Comparison of ENCODE assay signal across 9 cellular contexts in the genomic region with DNA sequence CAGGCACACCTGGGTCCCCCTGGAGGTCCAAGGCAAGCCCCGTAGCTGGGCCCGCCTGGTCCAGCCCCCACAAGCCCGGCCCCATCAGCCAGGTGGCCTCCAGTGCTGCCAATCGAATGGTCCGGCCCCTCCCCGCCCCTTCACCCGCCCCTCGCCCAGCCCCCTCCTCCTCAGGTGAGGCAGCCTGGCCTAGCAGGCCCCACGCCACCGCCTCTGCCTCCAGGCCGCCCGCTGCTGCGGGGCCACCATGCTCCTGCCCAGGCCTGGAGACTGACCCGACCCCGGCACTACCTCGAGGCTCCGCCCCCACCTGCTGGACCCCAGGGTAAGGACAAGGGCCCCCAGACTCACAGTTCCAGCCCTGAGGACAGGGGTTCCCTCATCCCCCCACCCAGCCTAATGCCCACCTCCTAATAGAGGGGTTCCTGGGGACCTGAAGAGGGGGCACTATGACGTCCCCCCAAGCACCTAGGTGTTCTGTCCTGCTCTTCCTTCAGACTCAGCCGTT. TPM values are rescaled to one million over a fixed set of nuclear protein-coding genes. Genes with fewer than 3 reads are reported as not detected.
DNase-seq lines count a peak whose midpoint lies in the region; ATAC-seq and TF ChIP-seq lines count a peak whose summit lies in the region.
"Had no signal": no experiment of that assay in that cellular context is flagged by ENCODE, and none has a peak within 500 bp of the region (broad histone marks: within the 10 kb centered on the region; RNA-seq: fewer than 3 reads in every experiment).

A gene (plus strand): TSS at position 174 of the 508 bp plus-strand sequence. CDS start 786 bp downstream, outside the sequence.

- peak within 1 kb of the TSS; percentile 82 for H3K4me3 Mint-ChIP-seq in activated naive CD4-positive, alpha-beta T cell treated with anti-CD3 and anti-CD28 coated beads, Interleukin-2, amount 50 U/mL, for 24 hours
- peak within 1 kb of the TSS; percentile 80 to 81 for H3K4me3 Mint-ChIP-seq in effector memory CD8-positive, alpha-beta T cell

- no peak for TF ChIP-seq POLR2A in uterus (IDR thresholded peaks at IDR 0.05)

- no peak within 1 kb of the TSS for H3K27ac Mint-ChIP-seq in activated naive CD4-positive, alpha-beta T cell treated with anti-CD3 and anti-CD28 coated beads, Interleukin-2, amount 50 U/mL, for 24 hours
- H3K27ac Mint-ChIP-seq in effector memory CD8-positive, alpha-beta T cell = peak within 1 kb of the TSS; percentile 80 to 87

- H3K36me3 ChIP-seq in muscle layer of duodenum (ENCODE audit: control insufficient read depth in 1 of 2, insufficient read depth in 2 of 2, low read length in 2 of 2) (no peaks in the 10 kb centered on the region), uterus (no peaks in the 10 kb centered on the region)

- H3K4me1 ChIP-seq in muscle layer of duodenum (ENCODE audit: control insufficient read depth in 1 of 2, insufficient read depth in 2 of 2, low read length in 2 of 2) = peaks cover 0 to 22% of the 10 kb centered on the region in 2 donors
- H3K4me1 ChIP-seq in uterus = peaks cover 0 to 12% of the 10 kb centered on the region in 2 donors

- no peaks in the 10 kb centered on the region for H3K36me3 Mint-ChIP-seq in activated naive CD4-positive, alpha-beta T cell treated with anti-CD3 and anti-CD28 coated beads, Interleukin-2, amount 50 U/mL, for 24 hours
- H3K36me3 Mint-ChIP-seq in effector memory CD8-positive, alpha-beta T cell (ENCODE audit: insufficient read depth) = peaks cover 12% of the 10 kb centered on the region

- no peak for ATAC-seq in effector memory CD8-positive, alpha-beta T cell (replicated peaks)

- TF ChIP-seq CTCF in uterus (IDR thresholded peaks at IDR 0.05) = no peak

- no peaks in the 10 kb centered on the region for H3K9me3 Mint-ChIP-seq in activated naive CD4-positive, alpha-beta T cell treated with anti-CD3 and anti-CD28 coated beads, Interleukin-2, amount 50 U/mL, for 24 hours
- no peaks in the 10 kb centered on the region for H3K9me3 Mint-ChIP-seq in effector memory CD8-positive, alpha-beta T cell

- H3K27ac ChIP-seq in muscle layer of duodenum (ENCODE audit: low read length) (no peak within 1 kb of the TSS), uterus (peak within 1 kb of the TSS; percentile 53 to 69)

- DNase-seq in activated naive CD4-positive, alpha-beta T cell treated with anti-CD3 and anti-CD28 coated beads, Interleukin-2, amount 50 U/mL, for 16 hours = no peak
- no peak for DNase-seq in effector memory CD8-positive, alpha-beta T cell
- no peak for DNase-seq in uterus
- DNase-seq in COLO668 (lab: John Stamatoyannopoulos, UW; ENCODE audit: unreplicated experiment) = no peak
- no peak for DNase-seq in DMS 273 treated with DMSO at 0.1 percent for 48 hours (lab: John Stamatoyannopoulos, UW)
- no peak for DNase-seq in NCI-H2227 (lab: John Stamatoyannopoulos, UW; ENCODE audit: unreplicated experiment)
- DNase-seq: foreskin melanocyte had no signal

- intact Hi-C loops in uterus (cut with DNase I; ENCODE audit: low total_unique reads) = no loop called here

- H3K4me3 ChIP-seq in muscle layer of duodenum (ENCODE audit: low read depth in 1 of 2, low read length in 2 of 2) (peak within 1 kb of the TSS; percentile 15 to 41), uterus (no peak within 1 kb of the TSS)

- H3K27me3 ChIP-seq in muscle layer of duodenum (ENCODE audit: low read depth, low read length) = no peaks in the 10 kb centered on the region
- H3K27me3 ChIP-seq in uterus = no peaks in the 10 kb centered on the region

- peaks cover 35% of the 10 kb centered on the region for H3K4me1 Mint-ChIP-seq in activated naive CD4-positive, alpha-beta T cell treated with anti-CD3 and anti-CD28 coated beads, Interleukin-2, amount 50 U/mL, for 24 hours
- peaks cover 34 to 39% of the 10 kb centered on the region in 2 donors for H3K4me1 Mint-ChIP-seq in effector memory CD8-positive, alpha-beta T cell (ENCODE audit: low read depth in 2 of 2)

- H3K9me3 ChIP-seq in muscle layer of duodenum (ENCODE audit: control insufficient read depth in 1 of 2, low read length in 2 of 2) = no peaks in the 10 kb centered on the region
- H3K9me3 ChIP-seq in uterus = no peaks in the 10 kb centered on the region

- H3K27me3 Mint-ChIP-seq in activated naive CD4-positive, alpha-beta T cell treated with anti-CD3 and anti-CD28 coated beads, Interleukin-2, amount 50 U/mL, for 24 hours = no peaks in the 10 kb centered on the region
- peaks cover 11 to 14% of the 10 kb centered on the region in 2 donors for H3K27me3 Mint-ChIP-seq in effector memory CD8-positive, alpha-beta T cell

RNA-seq across cellular contexts. Expression of the gene that starts here (rescaled TPM):
- 1 to 10 TPM in 2 of 4 donors, under 1 TPM in 2; 0.26 to 2.7 (median 0.68) TPM for total RNA-seq in uterus

Comparison
In these comparisons a context has a peak if more than half of its experiments do, and no peak if none do; other contexts are left out.
1. H3K4me3 ChIP-seq: peak in muscle layer of duodenum (2 of 2); none in uterus (0 of 2).